ENCODE assay signal across 1 cellular context in the genomic region with DNA sequence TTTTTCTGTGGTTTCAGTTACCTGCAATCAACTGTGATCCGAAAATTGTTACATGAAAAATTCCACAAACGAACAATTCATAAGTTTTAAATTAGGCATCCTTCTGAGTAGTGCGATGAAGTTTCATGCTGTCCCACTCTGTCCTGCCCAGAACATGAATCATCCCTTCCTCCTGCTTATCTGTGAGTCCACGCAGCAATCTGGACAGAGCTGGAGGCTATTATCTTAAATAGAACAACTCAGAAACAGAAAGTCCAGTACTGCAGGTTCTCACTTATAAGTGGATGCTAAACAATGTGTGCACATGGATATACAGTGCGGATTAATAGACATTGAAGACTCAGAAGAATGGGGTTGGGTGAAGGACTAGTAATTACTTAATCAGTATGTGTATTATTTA.
TF ChIP-seq lines count a peak whose summit lies in the region.

No MANE protein-coding gene starts in this region.

TF ChIP-seq in endothelial cell of umbilical vein, 7 proteins besides CTCF, POLR2A, EP300 and RAD21 (continued from another document):
- no peak for TF ChIP-seq MYC (IDR thresholded peaks at IDR 0.05; ENCODE audit: low read depth, low read length)
- TF ChIP-seq, protein P1, sequence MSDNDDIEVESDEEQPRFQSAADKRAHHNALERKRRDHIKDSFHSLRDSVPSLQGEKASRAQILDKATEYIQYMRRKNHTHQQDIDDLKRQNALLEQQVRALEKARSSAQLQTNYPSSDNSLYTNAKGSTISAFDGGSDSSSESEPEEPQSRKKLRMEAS (IDR thresholded peaks at IDR 0.05; ENCODE audit: insufficient read depth, insufficient read length): no peak
